In the genomic region with DNA sequence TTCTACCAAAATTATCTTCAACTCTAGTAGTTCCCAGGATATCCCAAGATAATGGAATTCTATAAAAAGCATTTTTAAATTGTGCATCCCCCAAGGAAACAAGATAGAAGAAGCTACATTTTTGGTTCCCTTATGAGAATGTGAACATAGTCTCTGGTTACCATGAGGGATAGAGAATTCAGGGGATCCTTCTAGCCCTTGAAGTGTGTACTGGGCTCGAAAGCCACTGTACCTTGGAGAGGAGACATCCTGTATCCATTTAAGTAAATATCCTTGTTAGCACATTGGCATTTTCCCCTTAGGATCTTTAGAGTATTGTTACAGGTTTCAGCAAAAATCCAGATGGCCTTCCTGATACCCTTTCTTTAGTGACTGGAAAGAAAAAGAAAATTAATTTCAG, we compare ENCODE assay signal across 20 cellular contexts.
"Had no signal": no experiment of that assay in that cellular context is flagged by ENCODE, and none has a peak within 500 bp of the region (broad histone marks: within the 10 kb centered on the region; RNA-seq: fewer than 3 reads in every experiment).

No MANE protein-coding gene starts in this region.

- H3K27me3 ChIP-seq: colonic mucosa, esophagus muscularis mucosa, left lung, suprapubic skin had no signal

- H3K9me3 ChIP-seq: colonic mucosa, esophagus muscularis mucosa, left lung, suprapubic skin had no signal

- H3K27me3 Mint-ChIP-seq: activated CD8-positive, alpha-beta T cell treated with anti-CD3 and anti-CD28 coated beads for 36 hours; activated naive CD4-positive, alpha-beta T cell treated with anti-CD3 and anti-CD28 coated beads, Interleukin-2, amount 50 U/mL, for 24 hours; stimulated activated naive CD8-positive, alpha-beta T cell treated with anti-CD3 and anti-CD28 coated beads, Interleukin-15, Interleukin-2, amounts not matched to agents 100 ng/mL and 50 ng/mL, for 24 hours had no signal

- H3K36me3 ChIP-seq: colonic mucosa had no signal

- H3K9me3 Mint-ChIP-seq: activated CD8-positive, alpha-beta T cell treated with anti-CD3 and anti-CD28 coated beads for 36 hours; activated naive CD4-positive, alpha-beta T cell treated with anti-CD3 and anti-CD28 coated beads, Interleukin-2, amount 50 U/mL, for 24 hours; activated T-cell treated with anti-CD3 and anti-CD28 coated beads, Interleukin-2, amount 50 U/mL, for 4 hours; natural killer cell; stimulated activated naive CD8-positive, alpha-beta T cell treated with anti-CD3 and anti-CD28 coated beads, Interleukin-15, Interleukin-2, amounts not matched to agents 100 ng/mL and 50 ng/mL, for 24 hours; T-helper 2 cell treated with Interferon-gamma antibody and Interleukin-4, amounts not matched to agents 5 μg/mL and 100 μg/mL, for 36 hours had no signal

- H3K4me1 ChIP-seq: colonic mucosa, esophagus muscularis mucosa, suprapubic skin had no signal

- H3K4me3 Mint-ChIP-seq: activated CD8-positive, alpha-beta T cell treated with anti-CD3 and anti-CD28 coated beads for 36 hours; activated naive CD4-positive, alpha-beta T cell treated with anti-CD3 and anti-CD28 coated beads, Interleukin-2, amount 50 U/mL, for 24 hours; activated T-cell treated with anti-CD3 and anti-CD28 coated beads, Interleukin-2, amount 50 U/mL, for 4 hours; natural killer cell; stimulated activated naive CD8-positive, alpha-beta T cell treated with anti-CD3 and anti-CD28 coated beads, Interleukin-15, Interleukin-2, amounts not matched to agents 100 ng/mL and 50 ng/mL, for 24 hours; T-helper 2 cell treated with Interferon-gamma antibody and Interleukin-4, amounts not matched to agents 5 μg/mL and 100 μg/mL, for 36 hours had no signal

- H3K27ac ChIP-seq: colonic mucosa, esophagus muscularis mucosa, suprapubic skin had no signal

- ATAC-seq: activated CD8-positive, alpha-beta T cell treated with anti-CD3 and anti-CD28 coated beads for 36 hours; activated T-cell treated with anti-CD3 and anti-CD28 coated beads, Interleukin-2, amount 50 U/mL, for 4 hours; right cardiac atrium had no signal

- H3K4me3 ChIP-seq: colonic mucosa, esophagus muscularis mucosa, left lung, skin epidermis, suprapubic skin had no signal

- H3K27ac Mint-ChIP-seq: activated CD8-positive, alpha-beta T cell treated with anti-CD3 and anti-CD28 coated beads for 36 hours; activated naive CD4-positive, alpha-beta T cell treated with anti-CD3 and anti-CD28 coated beads, Interleukin-2, amount 50 U/mL, for 24 hours; natural killer cell; stimulated activated naive CD8-positive, alpha-beta T cell treated with anti-CD3 and anti-CD28 coated beads, Interleukin-15, Interleukin-2, amounts not matched to agents 100 ng/mL and 50 ng/mL, for 24 hours; T-helper 2 cell treated with Interferon-gamma antibody and Interleukin-4, amounts not matched to agents 5 μg/mL and 100 μg/mL, for 36 hours had no signal

- H3K36me3 Mint-ChIP-seq: natural killer cell had no signal

- DNase-seq: activated CD4-positive, alpha-beta T cell treated with anti-CD3 and anti-CD28 coated beads for 4 hours; activated CD8-positive, alpha-beta T cell treated with anti-CD3 and anti-CD28 coated beads for 36 hours; activated effector memory CD4-positive, alpha-beta T cell treated with Interleukin-2 at 50 U/mL for 16 hours; activated T-cell treated with anti-CD3 and anti-CD28 coated beads, Interleukin-2, amount 50 U/mL, for 4 hours; caudate nucleus; colonic mucosa; hippocampal formation; kidney; left lung; natural killer cell; occipital lobe; right cardiac atrium; stimulated activated CD4-positive, alpha-beta T cell treated with anti-CD3 and anti-CD28 coated beads, Interleukin-4, amount 100 ng/mL, for 4 hours; stimulated activated CD8-positive, alpha-beta memory T cell treated with anti-CD3 and anti-CD28 coated beads, Interleukin-4, amount 100 ng/mL, for 48 hours had no signal
